8 cellular contexts compared by ENCODE assay signal in the genomic region with DNA sequence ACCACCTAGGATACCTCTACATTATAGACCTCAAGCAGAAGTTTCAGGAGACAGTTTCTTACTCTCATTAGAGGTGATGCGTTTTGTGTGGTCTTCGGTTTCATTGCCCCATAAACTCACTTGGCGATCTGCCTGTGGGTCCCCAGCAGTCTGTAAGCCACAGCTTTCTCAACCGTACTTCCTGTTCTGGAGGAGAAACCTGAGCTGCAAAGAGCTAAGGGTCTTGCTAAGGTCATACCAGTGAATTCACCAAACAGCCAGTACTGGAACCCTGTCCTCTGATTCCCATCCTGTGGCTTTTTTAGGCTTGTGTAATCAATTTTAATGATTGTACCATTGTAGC.
DNase-seq lines count a peak whose midpoint lies in the region; ATAC-seq, FAIRE-seq and TF ChIP-seq lines count a peak whose summit lies in the region.

No MANE protein-coding gene starts in this region.

- ATAC-seq in GM18870 (IDR thresholded peaks at IDR 0.05; ENCODE audit: unreplicated experiment) (no peak), HepG2 (no peak)

- H3K79me2 ChIP-seq in HepG2 (ENCODE audit: insufficient read depth, low read length) = no peaks in the 10 kb centered on the region

- H3K9me3 ChIP-seq in HepG2 (ENCODE audit: low read length) = no peaks in the 10 kb centered on the region

- no peaks in the 10 kb centered on the region for H3K9me3 Mint-ChIP-seq in stimulated activated naive CD8-positive, alpha-beta T cell treated with anti-CD3 and anti-CD28 coated beads, Interleukin-15, Interleukin-2, amounts not matched to agents 100 ng/mL and 50 ng/mL, for 24 hours

- peak overlapping the region; percentile 16 for H3K27ac Mint-ChIP-seq in stimulated activated naive CD8-positive, alpha-beta T cell treated with anti-CD3 and anti-CD28 coated beads, Interleukin-15, Interleukin-2, amounts not matched to agents 100 ng/mL and 50 ng/mL, for 24 hours

- no TSS peak for BruUV-seq in HepG2 (replicated peaks; lab: Mats Ljungman, UMichigan)

- TF ChIP-seq POLR2A in HepG2 (IDR thresholded peaks at IDR 0.05; ENCODE audit: insufficient read depth in 1 of 2, low read depth in 2 of 2, low read length in 2 of 2) = no peak

- WGBS in HepG2 (ENCODE audit: low lambda C conversion rate) = 78% methylated on average over 4 of the region's 4 CpGs

- H3K9ac ChIP-seq in HepG2 (ENCODE audit: insufficient read depth, low read depth, low read length) = no peak overlapping the region

- H3K27ac ChIP-seq in HepG2 (ENCODE audit: extremely low read length, insufficient read depth, low read length) = no peak overlapping the region

- TF ChIP-seq EP300 in HepG2 (IDR thresholded peaks at IDR 0.05; ENCODE audit: low read depth in 2 of 2, low read length in 2 of 2) = no peak
- TF ChIP-seq EP300 in HepG2 (CRISPR knock-in tag; IDR thresholded peaks at IDR 0.05; ENCODE audit: borderline replicate concordance) = no peak

- H3K36me3 Mint-ChIP-seq in stimulated activated naive CD8-positive, alpha-beta T cell treated with anti-CD3 and anti-CD28 coated beads, Interleukin-15, Interleukin-2, amounts not matched to agents 100 ng/mL and 50 ng/mL, for 24 hours (ENCODE audit: low read depth) = no peaks in the 10 kb centered on the region

- H3K4me3 Mint-ChIP-seq in stimulated activated naive CD8-positive, alpha-beta T cell treated with anti-CD3 and anti-CD28 coated beads, Interleukin-15, Interleukin-2, amounts not matched to agents 100 ng/mL and 50 ng/mL, for 24 hours = peak overlapping the region; percentile 24

- no peaks in the 10 kb centered on the region for H3K27me3 Mint-ChIP-seq in stimulated activated naive CD8-positive, alpha-beta T cell treated with anti-CD3 and anti-CD28 coated beads, Interleukin-15, Interleukin-2, amounts not matched to agents 100 ng/mL and 50 ng/mL, for 24 hours

- H3K4me2 ChIP-seq in HepG2 (ENCODE audit: low read depth, low read length) = no peak overlapping the region

- H3K4me1 Mint-ChIP-seq in stimulated activated naive CD8-positive, alpha-beta T cell treated with anti-CD3 and anti-CD28 coated beads, Interleukin-15, Interleukin-2, amounts not matched to agents 100 ng/mL and 50 ng/mL, for 24 hours (ENCODE audit: low read depth) = peaks cover 55% of the 10 kb centered on the region

- intact Hi-C loops in HepG2 (cut with micrococcal nuclease; ENCODE audit: unreplicated experiment) = no loop called here

- POLR2A ChIA-PET in HepG2 (lab: Yijun Ruan, JAX) = no interaction called here

- H4K20me1 ChIP-seq in HepG2 (ENCODE audit: insufficient read depth, low read length) = no peaks in the 10 kb centered on the region

- TF ChIP-seq CTCF in astrocyte of the spinal cord (IDR thresholded peaks at IDR 0.05; ENCODE audit: low read depth, low read length) (no peak), HepG2 (CRISPR knock-in tag; IDR thresholded peaks at IDR 0.05) (no peak)

- in situ Hi-C loops in astrocyte of the spinal cord (cut with HindIII; ENCODE audit: low sequenced_read_pairs) (no loop called here), HepG2 (cut with HindIII; ENCODE audit: extremely low pct_ligation_motif_present, low pct_unique_long_range_greater_than_20kb) (no loop called here)

- CTCF ChIA-PET in HepG2 (lab: Yijun Ruan, JAX; ENCODE audit: low intra/inter-chr PET ratio, low total read pairs) = no interaction called here

- peaks cover 9% of the 10 kb centered on the region for H3K4me1 ChIP-seq in HepG2 (ENCODE audit: insufficient read depth, low read length)

- H2AFZ ChIP-seq in HepG2 (ENCODE audit: low read length) = no peak overlapping the region

- H3K4me3 ChIP-seq in astrocyte of the spinal cord (ENCODE audit: low read depth, low read length) (no peak overlapping the region), HepG2 (replicated peaks in 1 of 3; ENCODE audit: insufficient read depth in 1 of 3, low read depth in 2 of 3, low read length in 3 of 3) (no peak overlapping the region)

- peak; percentile 27 for DNase-seq in activated gamma-delta T cell treated with Interleukin-2 at 50 U/mL for 16 hours
- DNase-seq in activated gamma-delta T cell (lab: John Stamatoyannopoulos, UW) = no peak
- DNase-seq in NCI-H1092 treated with DMSO at 0.1 percent for 48 hours (lab: John Stamatoyannopoulos, UW) = peak; percentile 14
- DNase-seq in astrocyte of the spinal cord (ENCODE audit: low read depth, low spot score) = peak; percentile 86
- no peak for DNase-seq in HepG2 (ENCODE audit: low spot score)
- DNase-seq in urothelium cell line (ENCODE audit: low spot score) = no peak

- FAIRE-seq in HepG2 (lab: Jason Lieb, UNC) = no peak
- no peak for FAIRE-seq in urothelium cell line (lab: Jason Lieb, UNC)

- H3K36me3 ChIP-seq in HepG2 (replicated peaks in 1 of 2; ENCODE audit: control insufficient read depth in 1 of 2, insufficient read depth in 2 of 2, low read length in 2 of 2) = no peaks in the 10 kb centered on the region

- TF ChIP-seq RAD21 in HepG2 (CRISPR knock-in tag; IDR thresholded peaks at IDR 0.05) = no peak

- no peaks in the 10 kb centered on the region for H3K27me3 ChIP-seq in HepG2 (ENCODE audit: control insufficient read depth in 1 of 2, insufficient read depth in 2 of 2, low read length in 2 of 2)

TF ChIP-seq in HepG2, 621 proteins besides CTCF, POLR2A, EP300 and RAD21:
- TF ChIP-seq, protein P1, sequence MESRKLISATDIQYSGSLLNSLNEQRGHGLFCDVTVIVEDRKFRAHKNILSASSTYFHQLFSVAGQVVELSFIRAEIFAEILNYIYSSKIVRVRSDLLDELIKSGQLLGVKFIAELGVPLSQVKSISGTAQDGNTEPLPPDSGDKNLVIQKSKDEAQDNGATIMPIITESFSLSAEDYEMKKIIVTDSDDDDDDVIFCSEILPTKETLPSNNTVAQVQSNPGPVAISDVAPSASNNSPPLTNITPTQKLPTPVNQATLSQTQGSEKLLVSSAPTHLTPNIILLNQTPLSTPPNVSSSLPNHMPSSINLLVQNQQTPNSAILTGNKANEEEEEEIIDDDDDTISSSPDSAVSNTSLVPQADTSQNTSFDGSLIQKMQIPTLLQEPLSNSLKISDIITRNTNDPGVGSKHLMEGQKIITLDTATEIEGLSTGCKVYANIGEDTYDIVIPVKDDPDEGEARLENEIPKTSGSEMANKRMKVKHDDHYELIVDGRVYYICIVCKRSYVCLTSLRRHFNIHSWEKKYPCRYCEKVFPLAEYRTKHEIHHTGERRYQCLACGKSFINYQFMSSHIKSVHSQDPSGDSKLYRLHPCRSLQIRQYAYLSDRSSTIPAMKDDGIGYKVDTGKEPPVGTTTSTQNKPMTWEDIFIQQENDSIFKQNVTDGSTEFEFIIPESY (CRISPR knock-in tag; IDR thresholded peaks at IDR 0.05) = no peak

Comparison
In these comparisons a context has a peak if more than half of its experiments do, and no peak if none do; other contexts are left out.
1. DNase-seq: peak in activated gamma-delta T cell treated with Interleukin-2 at 50 U/mL for 16 hours (single experiment), NCI-H1092 treated with DMSO at 0.1 percent for 48 hours (single experiment) and astrocyte of the spinal cord (single experiment); none in activated gamma-delta T cell (single experiment), HepG2 (single experiment) and urothelium cell line (single experiment).